9 cellular contexts compared by ENCODE assay signal in genomic region chr12:53217930-53218307, GRCh38. TPM values are rescaled to one million over a fixed set of nuclear protein-coding genes. Genes with fewer than 3 reads are reported as not detected.
DNase-seq lines count a peak whose midpoint lies in the region; ATAC-seq, FAIRE-seq and TF ChIP-seq lines count a peak whose summit lies in the region.
"Had no signal": no experiment of that assay in that cellular context is flagged by ENCODE, and none has a peak within 500 bp of the region (broad histone marks: within the 10 kb centered on the region; RNA-seq: fewer than 3 reads in every experiment).

No MANE protein-coding gene starts in this region.

- CTCF ChIA-PET in activated CD4-positive, alpha-beta T cell treated with anti-CD3 and anti-CD28 coated beads, Interleukin-2, amount 10 ng/mL, durations not matched to agents 7 days and 5 days (lab: Charles Lee): interaction anchor here (0.6 to 12.6 kb wide), 6 partner anchors 17 to 211 kb away, joined by 3 to 117 read pairs (median 4); partner anchors contain the start of genes AAAS and ESPL1
- CTCF ChIA-PET in K562 (lab: Yijun Ruan, JAX; ENCODE audit: low intra/inter-chr PET ratio): interaction anchor here (0.7 kb wide), 1 partner anchor 33 kb away, joined by 3 read pairs; no protein-coding TSS in a partner anchor

- no peaks in the 10 kb centered on the region for H3K9me1 ChIP-seq in K562 (ENCODE audit: control insufficient read depth, insufficient read depth, low read length)

- H3K36me3 Mint-ChIP-seq in activated CD4-positive, alpha-beta T cell treated with anti-CD3 and anti-CD28 coated beads, Interleukin-2, amount 10 ng/mL, durations not matched to agents 7 days and 5 days (ENCODE audit: low read depth): peaks cover 57% of the 10 kb centered on the region

- FAIRE-seq in K562 (lab: Jason Lieb, UNC): no peak
- no peak for FAIRE-seq in frontal cortex (lab: Jason Lieb, UNC)

- H3K9me3 Mint-ChIP-seq in activated CD4-positive, alpha-beta T cell treated with anti-CD3 and anti-CD28 coated beads, Interleukin-2, amount 10 ng/mL, durations not matched to agents 7 days and 5 days: no peaks in the 10 kb centered on the region

- POLR2A ChIA-PET in activated CD4-positive, alpha-beta T cell treated with anti-CD3 and anti-CD28 coated beads, Interleukin-2, amount 10 ng/mL, durations not matched to agents 7 days and 5 days (lab: Charles Lee): no interaction called here
- POLR2A ChIA-PET in K562 (lab: Yijun Ruan, JAX): interaction anchor here (0.6 to 1.4 kb wide), 5 partner anchors 17 to 313 kb away, joined by 3 to 6 read pairs (median 3); partner anchors contain the start of genes KRT8 and PFDN5

- no TSS peak for BruUV-seq in K562 (replicated peaks; lab: Mats Ljungman, UMichigan)

- H3K27me3 ChIP-seq in K562 (ENCODE audit: control insufficient read depth in 2 of 2, insufficient read depth in 2 of 2, low read length in 2 of 2) (no peaks in the 10 kb centered on the region), liver (ENCODE audit: control insufficient read depth in 4 of 4, insufficient read depth in 4 of 4, low read length in 3 of 4) (no peaks in the 10 kb centered on the region), thoracic aorta (replicated peaks; ENCODE audit: insufficient read depth) (no peaks in the 10 kb centered on the region)

- no peak for TF ChIP-seq RAD21 in K562 (CRISPR knock-in tag; conservative IDR thresholded peaks at IDR 0.05 in 1 of 2, IDR thresholded peaks at IDR 0.05 in 1 of 2)
- TF ChIP-seq RAD21 in liver (IDR thresholded peaks at IDR 0.05): no peak

- TF ChIP-seq EP300 in K562 (IDR thresholded peaks at IDR 0.05; ENCODE audit: low read length): no peak

- no peak for TF ChIP-seq POLR2A in K562 (conservative IDR thresholded peaks at IDR 0.05)

- TF ChIP-seq CTCF in K562 (IDR thresholded peaks at IDR 0.05 in 2 of 3, conservative IDR thresholded peaks at IDR 0.05 in 1 of 3; ENCODE audit: insufficient read depth in 2 of 3, low read depth in 1 of 3, low read length in 3 of 3) (no peak), liver (IDR thresholded peaks at IDR 0.05; ENCODE audit: low read depth, low read length, missing input control) (no peak), thoracic aorta (IDR thresholded peaks at IDR 0.05) (no peak), omental fat pad (IDR thresholded peaks at IDR 0.05) (no peak)

- 57% methylated on average over 3 of the region's 3 CpGs for WGBS in K562 (ENCODE audit: insufficient coverage, low coverage, missing lambda C conversion rate)
- 64% methylated on average over 3 of the region's 3 CpGs for WGBS in liver

- DNase-seq in activated CD4-positive, alpha-beta T cell treated with anti-CD3 and anti-CD28 coated beads, Interleukin-2, amount 10 ng/mL, durations not matched to agents 7 days and 5 days: no peak
- no peak for DNase-seq in activated CD4-positive, alpha-beta T cell treated with anti-CD3 and anti-CD28 coated beads, Interleukin-2, amount 50 U/mL, for 4 hours
- DNase-seq in K562 (ENCODE audit: extremely low read depth in 1 of 4, low spot score in 3 of 4): no peak
- no peak for DNase-seq in thoracic aorta (ENCODE audit: low spot score)
- no peak for DNase-seq in sciatic nerve (ENCODE audit: low spot score)
- no peak for DNase-seq in omental fat pad (ENCODE audit: low spot score)
- DNase-seq in frontal cortex (ENCODE audit: low spot score in 2 of 2): no peak
- DNase-seq: occipital lobe had no signal

- peak overlapping the region; percentile 61 for H2AFZ ChIP-seq in K562 (ENCODE audit: low read depth, low read length)

- H3K27ac ChIP-seq in K562 (ENCODE audit: extremely low read depth, low read depth, low read length) (peak overlapping the region; percentile 41), liver (ENCODE audit: low read depth in 1 of 2, low read length in 2 of 2) (peak overlapping the region; percentile 25 to 46), thoracic aorta (peak overlapping the region; percentile 51 to 62)

- H3K9me3 ChIP-seq in K562 (replicated peaks; ENCODE audit: control insufficient read depth, insufficient read depth, low read depth, low read length) (no peaks in the 10 kb centered on the region), liver (ENCODE audit: control insufficient read depth in 4 of 4, low read length in 3 of 4) (no peaks in the 10 kb centered on the region), thoracic aorta (no peaks in the 10 kb centered on the region)

- H3K4me2 ChIP-seq in K562 (ENCODE audit: insufficient read depth, low read length): peak overlapping the region; percentile 47; the same call in 1 of the 2 replicates

- H3K9ac ChIP-seq in K562 (ENCODE audit: insufficient read depth in 1 of 2, low read depth in 2 of 2, low read length in 2 of 2) (peak overlapping the region in 1 of 2 experiments; percentile 81; a peak in 3 of 4 replicates), liver (ENCODE audit: low read depth in 1 of 2, low read length in 2 of 2) (no peak overlapping the region)

- peaks cover 30 to 71% of the 10 kb centered on the region in 2 experiments for H3K4me1 ChIP-seq in K562 (replicated peaks in 1 of 2; ENCODE audit: control insufficient read depth in 2 of 2, insufficient read depth in 2 of 2, low read length in 2 of 2)
- peaks cover 0 to 42% (median 10%) of the 10 kb centered on the region in 4 donors for H3K4me1 ChIP-seq in liver (ENCODE audit: control insufficient read depth in 4 of 4, insufficient read depth in 4 of 4, low read length in 3 of 4)
- H3K4me1 ChIP-seq in thoracic aorta (ENCODE audit: control insufficient read depth in 1 of 2, low read depth in 2 of 2): peaks cover 23 to 50% of the 10 kb centered on the region in 2 donors

- intact Hi-C loops in K562 (cut with micrococcal nuclease): no loop called here
- intact Hi-C loops in sciatic nerve (cut with DNase I): no loop called here

- peaks cover 24% of the 10 kb centered on the region; the same call in 2 of the 3 replicates for H3K36me3 ChIP-seq in K562 (ENCODE audit: control insufficient read depth, insufficient read depth, low read length)
- H3K36me3 ChIP-seq in liver (ENCODE audit: control insufficient read depth in 4 of 4, insufficient read depth in 3 of 4, low read depth in 1 of 4, low read length in 3 of 4): no peaks in the 10 kb centered on the region
- peaks cover 21% of the 10 kb centered on the region for H3K36me3 ChIP-seq in thoracic aorta

- H3K4me3 Mint-ChIP-seq in activated CD4-positive, alpha-beta T cell treated with anti-CD3 and anti-CD28 coated beads, Interleukin-2, amount 10 ng/mL, durations not matched to agents 7 days and 5 days: peak overlapping the region; percentile 98

- H3K27ac Mint-ChIP-seq in activated CD4-positive, alpha-beta T cell treated with anti-CD3 and anti-CD28 coated beads, Interleukin-2, amount 10 ng/mL, durations not matched to agents 7 days and 5 days: peak overlapping the region; percentile 89

- H4K20me1 ChIP-seq in K562 (replicated peaks; ENCODE audit: control insufficient read depth, insufficient read depth, low read length): no peaks in the 10 kb centered on the region

- in situ Hi-C loops in K562 (cut with MboI): no loop called here

- peaks cover 24% of the 10 kb centered on the region for H3K79me2 ChIP-seq in K562 (ENCODE audit: control insufficient read depth, insufficient read depth, low read length)

- H3K27me3 Mint-ChIP-seq in activated CD4-positive, alpha-beta T cell treated with anti-CD3 and anti-CD28 coated beads, Interleukin-2, amount 10 ng/mL, durations not matched to agents 7 days and 5 days: no peaks in the 10 kb centered on the region

- peaks cover 75% of the 10 kb centered on the region for H3K4me1 Mint-ChIP-seq in activated CD4-positive, alpha-beta T cell treated with anti-CD3 and anti-CD28 coated beads, Interleukin-2, amount 10 ng/mL, durations not matched to agents 7 days and 5 days

- H3K4me3 ChIP-seq in K562 (no peak overlapping the region), liver (ENCODE audit: low read depth in 1 of 3, low read length in 3 of 3) (no peak overlapping the region), thoracic aorta (peak overlapping the region; percentile 82)

- ATAC-seq in K562 (no peak), thoracic aorta (ENCODE audit: insufficient number of reproducible peaks, low FRiP score, low read depth) (no peak), sciatic nerve (no peak), omental fat pad (ENCODE audit: low FRiP score) (no peak)

RNA-seq across cellular contexts. Expression of gene ITGB7, which starts 10.9 kb away (rescaled TPM):
- total RNA-seq in activated CD4-positive, alpha-beta T cell treated with anti-CD3 and anti-CD28 coated beads, Interleukin-2, amount 10 ng/mL, durations not matched to agents 7 days and 5 days: 100 to 1,000 TPM; 621 to 702 TPM
- total RNA-seq in K562 (2011; cell fraction: chromatin; rRNA removed; ENCODE audit: low replicate concordance): 1.7 and 4.1 TPM in 2 replicates
- 3.6 and 8.2 TPM in 2 replicates for total RNA-seq in K562 (2011; cell fraction: nucleolus; rRNA removed)
- 2.3 and 2.7 TPM in 2 replicates for total RNA-seq in K562 (2011; cell fraction: nucleoplasm; rRNA removed)
- 1.3 and 1.9 TPM in 2 replicates for total RNA-seq in K562 (2014; rRNA removed)
- total RNA-seq in K562 (2014; rRNA removed; fragmentation: Illumina TruSeq; extraction: Trizol): 0.41 and 0.55 TPM in 2 replicates
- 0.54 and 0.64 TPM in 2 replicates for total RNA-seq in K562 (2015; rRNA removed; fragmentation: Illumina TruSeq; extraction: Trizol)
- total RNA-seq in K562 (2021): 2.0 and 3.5 TPM in 2 replicates
- 0.98 and 1.5 TPM in 2 replicates for polyA plus RNA-seq in K562 (2011; rRNA removed)
- 1.2 and 2.2 TPM in 2 replicates for polyA plus RNA-seq in K562 (2011; cell fraction: cytosol; rRNA removed)
- polyA plus RNA-seq in K562 (2011; cell fraction: nucleus; rRNA removed): 3.1 and 4.5 TPM in 2 replicates
- polyA plus RNA-seq in K562 (2012): 0.82 and 1.4 TPM in 2 replicates
- 0.57 and 0.67 TPM in 2 replicates for polyA plus RNA-seq in K562 (2014; fragmentation: Illumina TruSeq; extraction: Trizol)
- polyA plus RNA-seq in K562 (2014; fragmentation: Nextera tagmentation; extraction: Ambion mirVana): under 1 TPM; 0.06 to 0.10 TPM
- polyA plus RNA-seq in K562 (2014; rRNA removed): 1.2 and 1.9 TPM in 2 replicates
- polyA minus RNA-seq in K562 (2011; rRNA and poly(A)+ RNA removed): 1.2 and 1.3 TPM in 2 replicates
- 0.95 and 2.7 TPM in 2 replicates for polyA minus RNA-seq in K562 (2011; cell fraction: cytosol; rRNA and poly(A)+ RNA removed)
- 0.89 and 1.2 TPM in 2 replicates for polyA minus RNA-seq in K562 (2011; cell fraction: nucleus; rRNA and poly(A)+ RNA removed)
- total RNA-seq in liver: 1 to 10 TPM; 1.7 to 1.8 TPM
- 1 to 10 TPM; 2.4 TPM for polyA plus RNA-seq in liver
- 1 to 10 TPM; 2.1 to 8.3 TPM for total RNA-seq in thoracic aorta
- 33.4 TPM for total RNA-seq in sciatic nerve
- 1 to 10 TPM; 1.1 to 2.8 (median 1.9) TPM for total RNA-seq in omental fat pad
- not detected for total RNA-seq in frontal cortex
- total RNA-seq: occipital lobe had no signal

RNA-seq across cellular contexts. Expression of gene RARG, which starts 14.1 kb away (rescaled TPM):
- 10 to 100 TPM; 58.3 to 59.7 TPM for total RNA-seq in activated CD4-positive, alpha-beta T cell treated with anti-CD3 and anti-CD28 coated beads, Interleukin-2, amount 10 ng/mL, durations not matched to agents 7 days and 5 days
- 6.1 and 17.7 TPM in 2 replicates for total RNA-seq in K562 (2011; cell fraction: chromatin; rRNA removed; ENCODE audit: low replicate concordance)
- 8.7 and 10.3 TPM in 2 replicates for total RNA-seq in K562 (2011; cell fraction: nucleolus; rRNA removed)
- 5.0 and 7.3 TPM in 2 replicates for total RNA-seq in K562 (2011; cell fraction: nucleoplasm; rRNA removed)
- total RNA-seq in K562 (2014; rRNA removed): 1.9 and 3.3 TPM in 2 replicates
- 1.8 and 3.1 TPM in 2 replicates for total RNA-seq in K562 (2014; rRNA removed; fragmentation: Illumina TruSeq; extraction: Trizol)
- 3.8 and 4.7 TPM in 2 replicates for total RNA-seq in K562 (2015; rRNA removed; fragmentation: Illumina TruSeq; extraction: Trizol)
- 7.6 and 9.4 TPM in 2 replicates for total RNA-seq in K562 (2021)
- 4.1 and 4.7 TPM in 2 replicates for polyA plus RNA-seq in K562 (2011; rRNA removed)
- 4.7 and 7.6 TPM in 2 replicates for polyA plus RNA-seq in K562 (2011; cell fraction: cytosol; rRNA removed)
- 10.9 and 15.3 TPM in 2 replicates for polyA plus RNA-seq in K562 (2011; cell fraction: nucleus; rRNA removed)
- polyA plus RNA-seq in K562 (2012): 3.6 and 5.4 TPM in 2 replicates
- 6.0 and 7.8 TPM in 2 replicates for polyA plus RNA-seq in K562 (2014; fragmentation: Illumina TruSeq; extraction: Trizol)
- polyA plus RNA-seq in K562 (2014; fragmentation: Nextera tagmentation; extraction: Ambion mirVana): under 1 TPM; 0.18 to 0.36 TPM
- polyA plus RNA-seq in K562 (2014; rRNA removed): 4.9 and 6.5 TPM in 2 replicates
- 4.7 and 5.7 TPM in 2 replicates for polyA minus RNA-seq in K562 (2011; rRNA and poly(A)+ RNA removed)
- 5.7 and 9.6 TPM in 2 replicates for polyA minus RNA-seq in K562 (2011; cell fraction: cytosol; rRNA and poly(A)+ RNA removed)
- polyA minus RNA-seq in K562 (2011; cell fraction: nucleus; rRNA and poly(A)+ RNA removed): 3.6 and 7.6 TPM in 2 replicates
- 1 to 10 TPM; 2.7 to 3.1 TPM for total RNA-seq in liver
- polyA plus RNA-seq in liver: 1 to 10 TPM; 1.7 to 2.7 TPM
- 10 to 100 TPM; 25.7 to 37.5 TPM for total RNA-seq in thoracic aorta
- 56.3 TPM for total RNA-seq in sciatic nerve
- 10 to 100 TPM in 3 of 4 donors, 1 to 10 TPM in 1; 4.3 to 23.5 (median 13.2) TPM for total RNA-seq in omental fat pad
- total RNA-seq in frontal cortex: 1.6 TPM

RNA-seq across cellular contexts. Expression of gene CSAD, which starts 37.2 kb away (rescaled TPM):
- 10 to 100 TPM; 33.3 to 34.7 TPM for total RNA-seq in activated CD4-positive, alpha-beta T cell treated with anti-CD3 and anti-CD28 coated beads, Interleukin-2, amount 10 ng/mL, durations not matched to agents 7 days and 5 days
- total RNA-seq in K562 (2011; cell fraction: chromatin; rRNA removed; ENCODE audit: low replicate concordance): 97.5 and 106 TPM in 2 replicates
- total RNA-seq in K562 (2011; cell fraction: nucleolus; rRNA removed): 53.5 and 54.7 TPM in 2 replicates
- total RNA-seq in K562 (2011; cell fraction: nucleoplasm; rRNA removed): 60.6 and 65.8 TPM in 2 replicates
- total RNA-seq in K562 (2014; rRNA removed) (8.1 and 8.5 TPM in 2 replicates), K562 (2014; rRNA removed; fragmentation: Illumina TruSeq; extraction: Trizol) (5.7 and 8.1 TPM in 2 replicates), K562 (2015; rRNA removed; fragmentation: Illumina TruSeq; extraction: Trizol) (6.7 and 7.0 TPM in 2 replicates), K562 (2021) (10.3 and 10.9 TPM in 2 replicates), liver (10 to 100 TPM in 1 of 2 donors, 1 to 10 TPM in 1; 4.4 to 37.1 TPM), thoracic aorta (10 to 100 TPM; 70.8 to 89.5 TPM), sciatic nerve (81.7 TPM), omental fat pad (100 to 1,000 TPM in 1 of 4 donors, 10 to 100 TPM in 3; 71.1 to 118 (median 81.7) TPM), frontal cortex (11.8 TPM)
- polyA plus RNA-seq in K562 (2011; rRNA removed) (19.6 and 26.6 TPM in 2 replicates), K562 (2014; fragmentation: Illumina TruSeq; extraction: Trizol) (11.1 and 16.8 TPM in 2 replicates), K562 (2014; fragmentation: Nextera tagmentation; extraction: Ambion mirVana) (1 to 10 TPM; 1.8 to 2.4 TPM), K562 (2014; rRNA removed) (17.1 TPM in 2 replicates), liver (10 to 100 TPM; 33.1 to 41.5 TPM)
- 5.5 and 11.5 TPM in 2 replicates for polyA plus RNA-seq in K562 (2011; cell fraction: cytosol; rRNA removed)
- 109 and 129 TPM in 2 replicates for polyA plus RNA-seq in K562 (2011; cell fraction: nucleus; rRNA removed)
- polyA plus RNA-seq in K562 (2012): 7.6 and 29.6 TPM in 2 replicates
- polyA minus RNA-seq in K562 (2011; rRNA and poly(A)+ RNA removed): 6.1 and 7.9 TPM in 2 replicates
- 6.1 TPM in 1 of 2 replicates, not detected in the other for polyA minus RNA-seq in K562 (2011; cell fraction: cytosol; rRNA and poly(A)+ RNA removed)
- polyA minus RNA-seq in K562 (2011; cell fraction: nucleus; rRNA and poly(A)+ RNA removed): 14.8 and 19.5 TPM in 2 replicates

RNA-seq across cellular contexts. Expression of gene ZNF740, which starts 37.4 kb away (rescaled TPM):
- 10 to 100 TPM; 38.9 to 44.1 TPM for total RNA-seq in activated CD4-positive, alpha-beta T cell treated with anti-CD3 and anti-CD28 coated beads, Interleukin-2, amount 10 ng/mL, durations not matched to agents 7 days and 5 days
- 77.6 and 121 TPM in 2 replicates for total RNA-seq in K562 (2011; cell fraction: chromatin; rRNA removed; ENCODE audit: low replicate concordance)
- 62.2 and 65.9 TPM in 2 replicates for total RNA-seq in K562 (2011; cell fraction: nucleolus; rRNA removed)
- total RNA-seq in K562 (2011; cell fraction: nucleoplasm; rRNA removed): 76.6 and 88.8 TPM in 2 replicates
- total RNA-seq in K562 (2014; rRNA removed): 15.1 and 16.1 TPM in 2 replicates
- 18.6 and 19.9 TPM in 2 replicates for total RNA-seq in K562 (2014; rRNA removed; fragmentation: Illumina TruSeq; extraction: Trizol)
- 13.3 and 13.6 TPM in 2 replicates for total RNA-seq in K562 (2015; rRNA removed; fragmentation: Illumina TruSeq; extraction: Trizol)
- 39.6 and 46.4 TPM in 2 replicates for total RNA-seq in K562 (2021)
- 33.1 and 34.9 TPM in 2 replicates for polyA plus RNA-seq in K562 (2011; rRNA removed)
- 9.6 and 17.0 TPM in 2 replicates for polyA plus RNA-seq in K562 (2011; cell fraction: cytosol; rRNA removed)
- polyA plus RNA-seq in K562 (2011; cell fraction: nucleus; rRNA removed): 89.9 and 103 TPM in 2 replicates
- 12.8 and 21.6 TPM in 2 replicates for polyA plus RNA-seq in K562 (2012)
- 19.2 and 21.0 TPM in 2 replicates for polyA plus RNA-seq in K562 (2014; fragmentation: Illumina TruSeq; extraction: Trizol)
- 1 to 10 TPM in 1 of 2 experiments, under 1 TPM in 1; 0.57 to 1.4 TPM for polyA plus RNA-seq in K562 (2014; fragmentation: Nextera tagmentation; extraction: Ambion mirVana)
- 20.6 and 22.1 TPM in 2 replicates for polyA plus RNA-seq in K562 (2014; rRNA removed)
- 32.3 and 37.3 TPM in 2 replicates for polyA minus RNA-seq in K562 (2011; rRNA and poly(A)+ RNA removed)
- polyA minus RNA-seq in K562 (2011; cell fraction: cytosol; rRNA and poly(A)+ RNA removed): 8.2 and 9.2 TPM in 2 replicates
- polyA minus RNA-seq in K562 (2011; cell fraction: nucleus; rRNA and poly(A)+ RNA removed): 45.2 and 63.6 TPM in 2 replicates
- 10 to 100 TPM in 1 of 2 donors, 1 to 10 TPM in 1; 8.4 to 14.4 TPM for total RNA-seq in liver
- 1 to 10 TPM; 1.4 to 4.3 TPM for polyA plus RNA-seq in liver
- total RNA-seq in thoracic aorta: 10 to 100 TPM; 22.2 to 28.4 TPM
- 51.0 TPM for total RNA-seq in sciatic nerve
- 10 to 100 TPM; 11.2 to 21.8 (median 16.5) TPM for total RNA-seq in omental fat pad
- 17.1 TPM for total RNA-seq in frontal cortex

RNA-seq across cellular contexts. Expression of gene ESPL1, which starts 50.2 kb away (rescaled TPM):
- 100 to 1,000 TPM; 107 to 125 TPM for total RNA-seq in activated CD4-positive, alpha-beta T cell treated with anti-CD3 and anti-CD28 coated beads, Interleukin-2, amount 10 ng/mL, durations not matched to agents 7 days and 5 days
- 92.5 and 189 TPM in 2 replicates for total RNA-seq in K562 (2011; cell fraction: chromatin; rRNA removed; ENCODE audit: low replicate concordance)
- total RNA-seq in K562 (2011; cell fraction: nucleolus; rRNA removed): 92.7 and 104 TPM in 2 replicates
- total RNA-seq in K562 (2011; cell fraction: nucleoplasm; rRNA removed): 92.8 and 98.3 TPM in 2 replicates
- total RNA-seq in K562 (2014; rRNA removed) (18.7 and 22.9 TPM in 2 replicates), K562 (2014; rRNA removed; fragmentation: Illumina TruSeq; extraction: Trizol) (8.8 and 10.3 TPM in 2 replicates), K562 (2015; rRNA removed; fragmentation: Illumina TruSeq; extraction: Trizol) (18.8 and 19.0 TPM in 2 replicates), K562 (2021) (47.9 and 55.0 TPM in 2 replicates), liver (10 to 100 TPM in 1 of 2 donors, 1 to 10 TPM in 1; 3.4 to 19.3 TPM), thoracic aorta (under 1 TPM; 0.78 to 0.95 TPM), sciatic nerve (1.2 TPM), omental fat pad (1 to 10 TPM in 1 of 4 donors, under 1 TPM in 3; 0.63 to 2.0 (median 0.90) TPM), frontal cortex (1.2 TPM)
- polyA plus RNA-seq in K562 (2011; rRNA removed) (17.3 and 26.6 TPM in 2 replicates), K562 (2014; fragmentation: Illumina TruSeq; extraction: Trizol) (29.0 and 29.5 TPM in 2 replicates), K562 (2014; fragmentation: Nextera tagmentation; extraction: Ambion mirVana) (1 to 10 TPM; 1.2 to 1.6 TPM), K562 (2014; rRNA removed) (19.4 and 23.9 TPM in 2 replicates), liver (1 to 10 TPM; 2.8 to 3.9 TPM)
- 15.8 and 25.6 TPM in 2 replicates for polyA plus RNA-seq in K562 (2011; cell fraction: cytosol; rRNA removed)
- 88.4 and 110 TPM in 2 replicates for polyA plus RNA-seq in K562 (2011; cell fraction: nucleus; rRNA removed)
- 20.9 and 21.3 TPM in 2 replicates for polyA plus RNA-seq in K562 (2012)
- polyA minus RNA-seq in K562 (2011; rRNA and poly(A)+ RNA removed): 26.7 and 29.4 TPM in 2 replicates
- 16.5 and 18.8 TPM in 2 replicates for polyA minus RNA-seq in K562 (2011; cell fraction: cytosol; rRNA and poly(A)+ RNA removed)
- 32.0 and 40.3 TPM in 2 replicates for polyA minus RNA-seq in K562 (2011; cell fraction: nucleus; rRNA and poly(A)+ RNA removed)

Comparison
In these comparisons a context has a peak if more than half of its experiments do, and no peak if none do; other contexts are left out.
1. RNA of gene ITGB7, which starts 10.9 kb away (total RNA-seq): 621 to 702 TPM in activated CD4-positive, alpha-beta T cell treated with anti-CD3 and anti-CD28 coated beads, Interleukin-2, amount 10 ng/mL, durations not matched to agents 7 days and 5 days; 33.4 TPM in sciatic nerve (single experiment), 2.1 to 8.3 TPM in thoracic aorta, 1.1 to 2.8 TPM in omental fat pad, 1.7 to 1.8 TPM in liver, 0.41 to 8.2 TPM in K562 and not detected in frontal cortex (single experiment); every median in the first group is over 10 times any median in the second.
2. Peak in every context shown above with its lines, with median percentiles within 50 percentile points of each other: H3K27ac ChIP-seq.